Comparison of ENCODE assay signal across 8 cellular contexts in the genomic region with DNA sequence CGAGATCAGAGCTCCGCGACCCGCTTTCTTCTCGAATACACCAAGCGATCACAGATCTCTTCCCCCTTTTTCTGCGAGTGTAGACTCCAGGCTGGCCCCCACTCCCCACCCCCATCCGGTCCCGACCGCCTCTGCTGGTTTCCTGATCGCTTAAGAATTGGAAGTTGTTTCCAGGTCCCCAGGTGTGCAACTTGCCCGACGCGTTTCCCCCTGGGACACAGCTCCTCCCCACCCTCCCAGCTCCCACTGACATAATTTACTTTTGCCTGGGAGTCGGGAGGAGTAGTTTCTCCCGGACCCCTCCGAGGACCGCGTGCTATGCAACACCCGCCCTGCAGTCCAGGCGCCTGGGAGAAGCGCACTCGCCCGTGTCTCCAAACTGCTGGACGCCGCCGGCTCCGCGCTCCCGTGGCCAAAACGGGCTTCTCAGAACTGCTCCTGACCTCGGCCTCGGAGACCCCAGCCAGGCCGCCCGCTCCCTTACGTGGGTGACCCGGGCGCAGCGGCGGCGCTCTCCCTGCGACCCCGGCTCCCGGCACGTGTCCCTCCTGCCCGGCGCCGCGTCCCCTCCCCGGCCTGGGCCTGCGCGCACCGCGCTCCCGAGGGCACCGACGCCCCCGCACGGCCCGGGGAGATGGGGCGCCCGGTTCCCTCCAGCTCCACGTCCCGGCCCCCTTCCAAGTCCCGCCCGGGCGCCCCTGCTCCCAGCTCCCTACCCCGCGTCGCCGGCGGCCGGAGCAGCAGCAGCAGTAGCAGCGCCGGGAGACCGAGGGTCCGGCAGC. TPM values are rescaled to one million over a fixed set of nuclear protein-coding genes. Genes with fewer than 3 reads are reported as not detected.
DNase-seq lines count a peak whose midpoint lies in the region; ATAC-seq and TF ChIP-seq lines count a peak whose summit lies in the region.

No MANE protein-coding gene starts in this region.

- no peaks in the 10 kb centered on the region for H3K27me3 ChIP-seq in lung (ENCODE audit: control insufficient read depth, insufficient read depth)

- H3K9me3 ChIP-seq in lung (ENCODE audit: control insufficient read depth in 2 of 2, insufficient read depth in 1 of 2, low read length in 1 of 2), result no peaks in the 10 kb centered on the region

- 0 to 1% methylated on average over 65 to 77 of the region's 77 CpGs for WGBS in lung, 2 donors

- TF ChIP-seq CTCF in lung (IDR thresholded peaks at IDR 0.05; ENCODE audit: control extremely low read depth, extremely low read depth), result no peak

- peak overlapping the region; percentile 99 for H3K4me3 ChIP-seq in lung

- no peaks in the 10 kb centered on the region for H3K36me3 ChIP-seq in lung (ENCODE audit: control insufficient read depth in 2 of 2, insufficient read depth in 2 of 2, low read length in 2 of 2)

- DNase-seq in COLO668 (lab: John Stamatoyannopoulos, UW; ENCODE audit: unreplicated experiment), result peak; percentile 47
- DNase-seq in HUDEP-2 (lab: John Stamatoyannopoulos, UW; ENCODE audit: unreplicated experiment in 76 of 76), result peak in 41 of 76 experiments; percentile 7 to 85 (median 46)
- DNase-seq in activated CD4-positive, alpha-beta T cell treated with anti-CD3 and anti-CD28 coated beads for 4 hours, result peak; percentile 46
- peak; percentile 70 for DNase-seq in dermis blood vessel endothelial cell
- DNase-seq in lung (ENCODE audit: low spot score), result peak; percentile 49
- DNase-seq in stimulated activated CD8-positive, alpha-beta memory T cell treated with anti-CD3 and anti-CD28 coated beads, Interleukin-4, amount 100 ng/mL, for 24 hours (ENCODE audit: low read depth), result peak; percentile 28
- no peak for DNase-seq in SK-N-DZ (ENCODE audit: low spot score)

- peaks cover 0 to 6% of the 10 kb centered on the region in 2 donors for H3K4me1 ChIP-seq in lung (ENCODE audit: control insufficient read depth in 2 of 2, insufficient read depth in 2 of 2, low read length in 2 of 2)

- peak overlapping the region; percentile 90 to 99 for H3K27ac ChIP-seq in lung (ENCODE audit: low read depth in 1 of 2, low read length in 1 of 2)

- ATAC-seq in GM21360 (IDR thresholded peaks at IDR 0.05; ENCODE audit: unreplicated experiment) (peak; percentile 7), lung (ENCODE audit: insufficient read depth, low FRiP score) (peak; percentile 50)

RNA-seq across cellular contexts. Expression of a gene that starts 0.5 kb away (rescaled TPM):
- total RNA-seq in dermis blood vessel endothelial cell (13.9 and 15.7 TPM in 2 replicates), lung (10 to 100 TPM; 13.2 to 40.0 TPM)
- polyA plus RNA-seq in lung, result 10 to 100 TPM; 25.5 to 67.7 TPM
- not detected in 2 replicates for polyA plus RNA-seq in SK-N-DZ (2014; cell fraction: cytosol; rRNA removed)
- polyA plus RNA-seq in SK-N-DZ (2014; cell fraction: nucleus; rRNA removed), result not detected in 2 replicates
